ENCODE assay signal across 11 cellular contexts in the genomic region with DNA sequence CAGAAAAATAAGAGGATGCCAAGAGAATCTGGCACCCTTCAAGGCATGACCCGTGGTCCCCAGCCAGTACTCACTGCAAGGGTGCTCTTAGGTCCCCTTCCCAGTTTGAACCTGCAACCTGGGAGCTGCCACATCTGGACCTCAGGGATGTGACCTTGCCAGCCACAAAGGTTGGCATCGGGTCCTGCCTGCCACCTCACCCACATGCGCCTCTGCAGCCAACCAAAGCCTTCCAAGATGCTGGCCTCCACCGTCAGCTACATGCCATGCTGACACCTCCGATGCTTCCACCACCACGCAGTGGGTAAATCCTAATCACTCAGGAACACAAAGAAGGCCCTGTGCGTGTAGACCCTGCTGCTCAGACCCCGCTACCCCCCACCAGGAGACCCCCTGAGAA. TPM values are rescaled to one million over a fixed set of nuclear protein-coding genes. Genes with fewer than 3 reads are reported as not detected.
DNase-seq lines count a peak whose midpoint lies in the region; ATAC-seq and TF ChIP-seq lines count a peak whose summit lies in the region.
"Had no signal": no experiment of that assay in that cellular context is flagged by ENCODE, and none has a peak within 500 bp of the region (broad histone marks: within the 10 kb centered on the region; RNA-seq: fewer than 3 reads in every experiment).

No MANE protein-coding gene starts in this region.

- peaks cover 43% of the 10 kb centered on the region for H3K4me1 Mint-ChIP-seq in MCF 10A (ENCODE audit: insufficient read depth, unreplicated experiment)
- H3K4me1 Mint-ChIP-seq in activated CD4-positive, alpha-beta memory T cell treated with anti-CD3 and anti-CD28 coated beads, Interleukin-2, amount 10 ng/mL, durations not matched to agents 7 days and 5 days = peaks cover 70% of the 10 kb centered on the region
- peaks cover 26% of the 10 kb centered on the region for H3K4me1 Mint-ChIP-seq in memory B cell

- DNase-seq in MCF 10A (ENCODE audit: unreplicated experiment) (no peak), mammary epithelial cell (no peak), memory B cell (ENCODE audit: low spot score in 2 of 2) (no peak), lower leg skin (ENCODE audit: low spot score in 2 of 2) (no peak)
- no peak for DNase-seq in activated CD4-positive, alpha-beta memory T cell treated with anti-CD3 and anti-CD28 coated beads, Interleukin-2, amount 10 ng/mL, durations not matched to agents 7 days and 5 days
- DNase-seq: amygdala had no signal

- H3K36me3 Mint-ChIP-seq in MCF 10A (ENCODE audit: insufficient read depth, unreplicated experiment) (no peaks in the 10 kb centered on the region), memory B cell (no peaks in the 10 kb centered on the region)
- H3K36me3 Mint-ChIP-seq in activated CD4-positive, alpha-beta memory T cell treated with anti-CD3 and anti-CD28 coated beads, Interleukin-2, amount 10 ng/mL, durations not matched to agents 7 days and 5 days (ENCODE audit: low read depth) = peaks cover 9% of the 10 kb centered on the region

- H3K9me3 ChIP-seq in mammary epithelial cell (replicated peaks; ENCODE audit: insufficient read depth, low read length) = no peaks in the 10 kb centered on the region
- no peaks in the 10 kb centered on the region for H3K9me3 ChIP-seq in thymus (ENCODE audit: control insufficient read depth)
- H3K9me3 ChIP-seq: tibial artery had no signal

- no peaks in the 10 kb centered on the region for H3K27me3 Mint-ChIP-seq in MCF 10A (ENCODE audit: insufficient read depth, unreplicated experiment)
- H3K27me3 Mint-ChIP-seq in activated CD4-positive, alpha-beta memory T cell treated with anti-CD3 and anti-CD28 coated beads, Interleukin-2, amount 10 ng/mL, durations not matched to agents 7 days and 5 days = no peaks in the 10 kb centered on the region
- H3K27me3 Mint-ChIP-seq in memory B cell = no peaks in the 10 kb centered on the region

- no peaks in the 10 kb centered on the region for H3K9me3 Mint-ChIP-seq in MCF 10A (ENCODE audit: unreplicated experiment)
- no peaks in the 10 kb centered on the region for H3K9me3 Mint-ChIP-seq in activated CD4-positive, alpha-beta memory T cell treated with anti-CD3 and anti-CD28 coated beads, Interleukin-2, amount 10 ng/mL, durations not matched to agents 7 days and 5 days
- no peaks in the 10 kb centered on the region for H3K9me3 Mint-ChIP-seq in memory B cell

- H3K36me3 ChIP-seq in mammary epithelial cell (ENCODE audit: insufficient read depth, low read length) = no peaks in the 10 kb centered on the region
- H3K36me3 ChIP-seq in thymus (ENCODE audit: control insufficient read depth, insufficient read depth) = no peaks in the 10 kb centered on the region
- H3K36me3 ChIP-seq: tibial artery had no signal

- ATAC-seq in memory B cell (ENCODE audit: low read depth) (no peak), GM19395 (IDR thresholded peaks at IDR 0.05; ENCODE audit: unreplicated experiment) (no peak), GM18498 (IDR thresholded peaks at IDR 0.05; ENCODE audit: unreplicated experiment) (no peak)

- H3K4me3 Mint-ChIP-seq in MCF 10A (ENCODE audit: unreplicated experiment) (peak overlapping the region; percentile 41), memory B cell (no peak overlapping the region)
- H3K4me3 Mint-ChIP-seq in activated CD4-positive, alpha-beta memory T cell treated with anti-CD3 and anti-CD28 coated beads, Interleukin-2, amount 10 ng/mL, durations not matched to agents 7 days and 5 days = no peak overlapping the region

- peaks cover 97% of the 10 kb centered on the region for H3K79me2 ChIP-seq in mammary epithelial cell (ENCODE audit: insufficient read depth, low read length)

- H3K27ac Mint-ChIP-seq in MCF 10A (ENCODE audit: low read depth, unreplicated experiment) = peak overlapping the region; percentile 59
- H3K27ac Mint-ChIP-seq in activated CD4-positive, alpha-beta memory T cell treated with anti-CD3 and anti-CD28 coated beads, Interleukin-2, amount 10 ng/mL, durations not matched to agents 7 days and 5 days = peak overlapping the region; percentile 61
- peak overlapping the region; percentile 28 for H3K27ac Mint-ChIP-seq in memory B cell

- H3K4me3 ChIP-seq in mammary epithelial cell (replicated peaks in 1 of 3; ENCODE audit: insufficient read depth in 1 of 3, low read depth in 2 of 3, low read length in 3 of 3) (no peak overlapping the region), thymus (ENCODE audit: low read length) (no peak overlapping the region), lower leg skin (ENCODE audit: low read depth, poor library complexity, severe bottlenecking) (no peak overlapping the region)
- H3K4me3 ChIP-seq: tibial artery had no signal

- dilution Hi-C loops in mammary epithelial cell (cut with HindIII; ENCODE audit: low sequenced_read_pairs) = loop anchor here (5.0 kb wide), 4 partner anchors 41 to 271 kb away; a partner anchor contains a TSS

- CTCF ChIA-PET in MCF 10A (lab: Yijun Ruan, JAX) = interaction anchor here (0.7 to 1.9 kb wide), 4 partner anchors 16 to 34 kb away, joined by 3 to 19 read pairs (median 5); no protein-coding TSS in a partner anchor
- CTCF ChIA-PET in mammary epithelial cell (lab: Charles Lee; ENCODE audit: low non-redundant PET) = no interaction called here
- CTCF ChIA-PET in activated CD4-positive, alpha-beta memory T cell treated with anti-CD3 and anti-CD28 coated beads, Interleukin-2, amount 10 ng/mL, durations not matched to agents 7 days and 5 days (lab: Charles Lee) = interaction anchor here (0.9 to 3.0 kb wide), 3 partner anchors 10 to 102 kb away, joined by 4 to 15 read pairs (median 6); a partner anchor contains a TSS

- WGBS in mammary epithelial cell (ENCODE audit: low coverage, missing lambda C conversion rate) = 84% methylated on average over 8 of the region's 8 CpGs
- 99% methylated on average over 8 of the region's 8 CpGs for WGBS in thymus
- WGBS in lower leg skin, 2 donors = 81 to 90% methylated on average over 8 of the region's 8 CpGs

- no peak for TF ChIP-seq POLR2A in lower leg skin (IDR thresholded peaks at IDR 0.05)

- no peaks in the 10 kb centered on the region for H3K27me3 ChIP-seq in mammary epithelial cell (ENCODE audit: insufficient read depth, low read length)
- H3K27me3 ChIP-seq in thymus (ENCODE audit: control insufficient read depth, insufficient read depth) = no peaks in the 10 kb centered on the region
- H3K27me3 ChIP-seq: tibial artery had no signal

- peaks cover 43% of the 10 kb centered on the region for H3K4me1 ChIP-seq in mammary epithelial cell (ENCODE audit: insufficient read depth, low read length)
- no peaks in the 10 kb centered on the region for H3K4me1 ChIP-seq in thymus (ENCODE audit: control insufficient read depth, insufficient read depth, low read length)

- POLR2A ChIA-PET in MCF 10A (lab: Yijun Ruan, JAX) = interaction anchor here (0.7 to 4.4 kb wide), 4 partner anchors 10 to 85 kb away, joined by 3 to 18 read pairs (median 3); a partner anchor contains a TSS
- POLR2A ChIA-PET in activated CD4-positive, alpha-beta memory T cell treated with anti-CD3 and anti-CD28 coated beads, Interleukin-2, amount 10 ng/mL, durations not matched to agents 7 days and 5 days (lab: Charles Lee) = interaction anchor here (1.0 to 1.9 kb wide), 6 partner anchors 9 to 101 kb away, joined by 3 to 5 read pairs (median 3); a partner anchor contains a TSS

- H3K27ac ChIP-seq in mammary epithelial cell (ENCODE audit: insufficient read depth, low read depth, low read length) (no peak overlapping the region), thymus (ENCODE audit: low read depth) (peak overlapping the region; percentile 21)
- H3K27ac ChIP-seq: parathyroid adenoma had no signal

- H2AFZ ChIP-seq in mammary epithelial cell (ENCODE audit: low read depth, low read length) = no peak overlapping the region
- H2AFZ ChIP-seq: parathyroid adenoma had no signal

- no peak for TF ChIP-seq CTCF in MCF 10A (IDR thresholded peaks at IDR 0.05; ENCODE audit: unreplicated experiment)
- TF ChIP-seq CTCF in mammary epithelial cell (conservative IDR thresholded peaks at IDR 0.05 in 1 of 2, IDR thresholded peaks at IDR 0.05 in 1 of 2; ENCODE audit: extremely low read depth in 1 of 2, insufficient read depth in 1 of 2, low read depth in 1 of 2, low read length in 2 of 2) = no peak
- no peak for TF ChIP-seq CTCF in lower leg skin (IDR thresholded peaks at IDR 0.05)

- H3K9ac ChIP-seq in mammary epithelial cell (ENCODE audit: insufficient read depth, low read length) = no peak overlapping the region
- H3K9ac ChIP-seq: parathyroid adenoma had no signal

- BruUV-seq in MCF 10A (replicated peaks; lab: Mats Ljungman, UMichigan) (no TSS peak), mammary epithelial cell (replicated peaks; lab: Mats Ljungman, UMichigan) (no TSS peak)

- no peaks in the 10 kb centered on the region for H4K20me1 ChIP-seq in mammary epithelial cell (ENCODE audit: insufficient read depth, low read length)

- H3K4me2 ChIP-seq in mammary epithelial cell (ENCODE audit: insufficient read depth, low read depth, low read length) = no peak overlapping the region

- in situ Hi-C loops in mammary epithelial cell (cut with MboI; ENCODE audit: low sequenced_read_pairs in 2 of 2) = no loop called here

- intact Hi-C loops in MCF 10A (cut with micrococcal nuclease) = loop anchor here (5.0 kb wide), 1 partner anchor 36 kb away; a partner anchor contains a TSS
- intact Hi-C loops in mammary epithelial cell (cut with micrococcal nuclease) = no loop called here
- intact Hi-C loops in lower leg skin (cut with DNase I; ENCODE audit: low total_unique reads) = no loop called here

RNA-seq across cellular contexts. Expression of a gene that starts 35.1 kb away (rescaled TPM):
- total RNA-seq in MCF 10A (2022) (20.8 and 22.4 TPM in 2 replicates), mammary epithelial cell (10 to 100 TPM; 17.3 to 27.7 TPM), lower leg skin (10 to 100 TPM; 21.5 to 37.9 (median 24.8) TPM)
- polyA plus RNA-seq in mammary epithelial cell (9.5 TPM), thymus (14.3 TPM)
- polyA minus RNA-seq in mammary epithelial cell = 10.9 TPM
- 10 to 100 TPM; 26.2 to 26.3 TPM for total RNA-seq in activated CD4-positive, alpha-beta memory T cell treated with anti-CD3 and anti-CD28 coated beads, Interleukin-2, amount 10 ng/mL, durations not matched to agents 7 days and 5 days

RNA-seq across cellular contexts. Expression of a gene that starts 48.8 kb away (rescaled TPM):
- total RNA-seq in MCF 10A (2022) (6.8 and 7.7 TPM in 2 replicates), mammary epithelial cell (10 to 100 TPM; 13.0 to 26.3 TPM), lower leg skin (10 to 100 TPM; 16.9 to 29.9 (median 22.3) TPM)
- polyA plus RNA-seq in mammary epithelial cell (14.9 TPM), thymus (66.1 TPM)
- 10.4 TPM for polyA minus RNA-seq in mammary epithelial cell
- total RNA-seq in activated CD4-positive, alpha-beta memory T cell treated with anti-CD3 and anti-CD28 coated beads, Interleukin-2, amount 10 ng/mL, durations not matched to agents 7 days and 5 days = 10 to 100 TPM; 16.7 to 18.0 TPM

RNA-seq across cellular contexts. Expression of a gene that starts 56.6 kb away (rescaled TPM):
- total RNA-seq in MCF 10A (2022) (142 and 154 TPM in 2 replicates), mammary epithelial cell (100 to 1,000 TPM; 201 to 213 TPM), lower leg skin (100 to 1,000 TPM; 248 to 285 (median 263) TPM)
- polyA plus RNA-seq in mammary epithelial cell (165 TPM), thymus (232 TPM)
- polyA minus RNA-seq in mammary epithelial cell = 75.5 TPM
- 100 to 1,000 TPM; 263 TPM for total RNA-seq in activated CD4-positive, alpha-beta memory T cell treated with anti-CD3 and anti-CD28 coated beads, Interleukin-2, amount 10 ng/mL, durations not matched to agents 7 days and 5 days
